ENCODE assay signal across 8 cellular contexts in the genomic region with DNA sequence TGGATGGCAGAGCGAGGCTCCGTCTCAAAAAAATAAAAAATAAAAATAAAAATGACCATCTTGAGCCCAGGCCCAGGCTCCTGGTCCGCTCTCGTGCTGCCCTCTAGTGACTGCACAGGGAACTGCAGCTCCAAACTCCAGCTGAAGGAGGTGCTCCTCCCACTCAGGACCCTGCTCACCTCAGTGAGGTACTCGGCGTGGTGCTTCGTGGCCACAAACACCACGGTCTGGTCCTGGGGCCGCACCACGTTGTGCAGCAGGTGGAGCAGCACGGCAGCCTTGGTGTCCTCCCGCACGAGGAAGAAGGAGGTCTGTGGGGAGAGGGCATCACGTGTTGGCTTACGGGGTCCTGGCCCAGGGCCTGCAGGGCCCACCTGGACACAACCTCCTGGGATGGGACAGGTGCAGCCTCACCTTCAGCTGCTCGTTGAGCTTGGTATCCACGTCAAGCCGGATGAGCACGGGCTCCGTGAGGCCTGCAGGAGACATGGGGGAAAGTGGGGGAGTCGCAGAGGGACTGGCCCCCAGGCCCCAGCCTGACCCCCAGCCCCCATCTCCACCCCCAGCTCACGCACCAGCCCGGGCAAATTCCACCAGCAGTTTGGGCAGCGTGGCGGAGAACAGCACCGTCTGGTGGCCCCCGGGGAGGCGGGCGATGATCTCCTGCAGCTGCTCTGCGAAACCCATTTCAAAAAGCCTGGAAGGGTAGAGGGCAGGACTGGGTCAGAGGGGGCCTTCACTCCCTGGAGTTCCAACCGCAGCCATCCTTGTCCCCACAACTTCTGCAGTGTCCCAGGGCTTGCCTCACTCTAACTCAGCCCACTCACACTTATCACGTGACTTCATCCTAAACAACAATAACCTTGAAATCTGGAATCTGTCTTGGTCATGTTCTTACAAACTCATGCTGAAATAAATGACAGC. TPM values are rescaled to one million over a fixed set of nuclear protein-coding genes. Genes with fewer than 3 reads are reported as not detected.
DNase-seq lines count a peak whose midpoint lies in the region; ATAC-seq and TF ChIP-seq lines count a peak whose summit lies in the region.

No MANE protein-coding gene starts in this region.

- peak; percentile 69 for DNase-seq in COLO668 (lab: John Stamatoyannopoulos, UW; ENCODE audit: unreplicated experiment)
- DNase-seq in H4 (ENCODE audit: low spot score): peak; percentile 43
- peak; percentile 89 for DNase-seq in PC-3
- peak; percentile 57 for DNase-seq in activated T-helper 1 cell treated with Interleukin-2 at 50 U/mL for 16 hours (ENCODE audit: low read depth)
- DNase-seq in fibroblast of pulmonary artery (ENCODE audit: low read depth): peak; percentile 74
- DNase-seq in osteoblast (ENCODE audit: insufficient read length, low spot score, missing footprints): peak; percentile 98
- DNase-seq in tibial artery: peak; percentile 71 to 77

- H3K27me3 ChIP-seq in PC-3 (ENCODE audit: low read length) (no peaks in the 10 kb centered on the region), osteoblast (ENCODE audit: insufficient read depth, low read length) (no peaks in the 10 kb centered on the region), tibial artery (no peaks in the 10 kb centered on the region)

- H3K9ac ChIP-seq in PC-3 (ENCODE audit: low read length): no peak overlapping the region

- ATAC-seq in PC-3: peak; percentile 94
- ATAC-seq in HG03196 (IDR thresholded peaks at IDR 0.05; ENCODE audit: unreplicated experiment): no peak

- H3K36me3 ChIP-seq in PC-3 (ENCODE audit: low read depth, low read length) (peaks cover 82% of the 10 kb centered on the region), osteoblast (ENCODE audit: insufficient read depth, low read length) (peaks cover 80% of the 10 kb centered on the region), tibial artery (peaks cover 86 to 100% (median 99%) of the 10 kb centered on the region in 3 donors)

- H3K9me2 ChIP-seq in PC-3 (replicated peaks; ENCODE audit: low read length): no peaks in the 10 kb centered on the region

- POLR2A ChIA-PET in PC-3 (lab: Charles Lee; ENCODE audit: unreplicated experiment): interaction anchor here (0.7 kb wide), 1 partner anchor 152 kb away, joined by 8 read pairs; no protein-coding TSS in a partner anchor

- H3K4me3 ChIP-seq in PC-3 (ENCODE audit: low read length) (no peak overlapping the region), fibroblast of pulmonary artery (replicated peaks; ENCODE audit: low read depth, low read length) (no peak overlapping the region), osteoblast (ENCODE audit: insufficient read depth, low read length) (no peak overlapping the region), tibial artery (no peak overlapping the region)

- H4K20me1 ChIP-seq in PC-3 (ENCODE audit: low read length) (0 out of 2 replicates have a peak, but pooled peaks cover 4% of the 10 kb centered on the region), osteoblast (ENCODE audit: insufficient read depth, low read length) (peaks cover 8% of the 10 kb centered on the region)

- H3K79me2 ChIP-seq in PC-3 (ENCODE audit: low read length) (no peaks in the 10 kb centered on the region; the same call in 1 of the 2 replicates), osteoblast (ENCODE audit: insufficient read depth, low read length) (no peaks in the 10 kb centered on the region)

- H2AFZ ChIP-seq in PC-3 (ENCODE audit: low read length) (no peak overlapping the region), osteoblast (ENCODE audit: low read length) (no peak overlapping the region)

- H3K27ac ChIP-seq in PC-3 (ENCODE audit: low read length): no peak overlapping the region
- no peak overlapping the region for H3K27ac ChIP-seq in osteoblast (ENCODE audit: low read depth, low read length)
- H3K27ac ChIP-seq in tibial artery: no peak overlapping the region

- no peaks in the 10 kb centered on the region for H3F3A ChIP-seq in PC-3 (ENCODE audit: low read length, unreplicated experiment)

- intact Hi-C loops in PC-3 (cut with micrococcal nuclease) (loop anchor here (1.0 kb wide), 1 partner anchor 126 kb away; no protein-coding TSS in a partner anchor), tibial artery (cut with DNase I; ENCODE audit: low total_unique reads) (loop anchor here (5.0 kb wide), 1 partner anchor 127 kb away; no protein-coding TSS in a partner anchor)

- TF ChIP-seq CTCF in PC-3 (conservative IDR thresholded peaks at IDR 0.05; ENCODE audit: low read depth, low read length) (peak; percentile 96), fibroblast of pulmonary artery (IDR thresholded peaks at IDR 0.05; ENCODE audit: low read length, missing control alignments) (peak; percentile 97), osteoblast (IDR thresholded peaks at IDR 0.05; ENCODE audit: extremely low read depth, low read depth, low read length) (peak; percentile 96), tibial artery (IDR thresholded peaks at IDR 0.05) (peak; percentile 82 to 98)

- no peak overlapping the region for H3K4me2 ChIP-seq in PC-3 (ENCODE audit: low read length)
- H3K4me2 ChIP-seq in osteoblast (ENCODE audit: insufficient read depth, low read length): no peak overlapping the region

- no TSS peak for BruUV-seq in PC-3 (replicated peaks; lab: Mats Ljungman, UMichigan)

- H3K4me1 ChIP-seq in PC-3 (ENCODE audit: insufficient read depth, low read length) (no peaks in the 10 kb centered on the region), osteoblast (ENCODE audit: insufficient read depth, low read length) (no peaks in the 10 kb centered on the region), tibial artery (no peaks in the 10 kb centered on the region)

- CTCF ChIA-PET in PC-3 (lab: Charles Lee): interaction anchor here (1.0 kb wide), 2 partner anchors 22 to 182 kb away, joined by 3 to 6 read pairs; no protein-coding TSS in a partner anchor

- H3K9me3 ChIP-seq in PC-3 (ENCODE audit: low read length) (no peaks in the 10 kb centered on the region), osteoblast (ENCODE audit: low read depth, low read length) (peaks cover 4% of the 10 kb centered on the region), tibial artery (peaks cover 0 to 6% (median 0%) of the 10 kb centered on the region in 3 donors)

RNA-seq across cellular contexts. Expression of gene DDX54, which starts 10.6 kb away (rescaled TPM):
- total RNA-seq in H4 (2014; rRNA removed; shearing (Covaris generic)): 24.4 and 45.0 TPM in 2 replicates
- total RNA-seq in PC-3 (2014; rRNA removed) (158 and 309 TPM in 2 replicates), osteoblast (40.2 and 49.5 TPM in 2 replicates)

RNA-seq across cellular contexts. Expression of gene RITA1, which starts 10.8 kb away (rescaled TPM):
- total RNA-seq in H4 (2014; rRNA removed; shearing (Covaris generic)): 17.9 and 20.8 TPM in 2 replicates
- 66.8 and 71.6 TPM in 2 replicates for total RNA-seq in PC-3 (2014; rRNA removed)
- 20.0 and 22.4 TPM in 2 replicates for total RNA-seq in osteoblast

RNA-seq across cellular contexts. Expression of gene CFAP73, which starts 25.2 kb away (rescaled TPM):
- not detected in 2 replicates for total RNA-seq in H4 (2014; rRNA removed; shearing (Covaris generic))
- not detected in 2 replicates for total RNA-seq in PC-3 (2014; rRNA removed)
- not detected in 2 replicates for total RNA-seq in osteoblast

RNA-seq across cellular contexts. Expression of gene RASAL1, which starts 39.2 kb away (rescaled TPM):
- 0.08 TPM in 1 of 2 replicates, not detected in the other for total RNA-seq in H4 (2014; rRNA removed; shearing (Covaris generic))
- total RNA-seq in PC-3 (2014; rRNA removed): 0.66 and 0.69 TPM in 2 replicates
- total RNA-seq in osteoblast: not detected in 2 replicates

RNA-seq across cellular contexts. Expression of gene TPCN1, which starts 46.5 kb away (rescaled TPM):
- 5.3 and 5.4 TPM in 2 replicates for total RNA-seq in H4 (2014; rRNA removed; shearing (Covaris generic))
- total RNA-seq in PC-3 (2014; rRNA removed) (19.0 and 29.3 TPM in 2 replicates), osteoblast (25.7 and 28.9 TPM in 2 replicates)

Comparison
In these comparisons a context has a peak if more than half of its experiments do, and no peak if none do; other contexts are left out.
1. DNase-seq: peak in every context shown above with its lines; median percentile 98 in osteoblast; 89 in PC-3; 74 in fibroblast of pulmonary artery; 74 in tibial artery; 69 in COLO668; 57 in activated T-helper 1 cell treated with Interleukin-2 at 50 U/mL for 16 hours; 43 in H4.